In genomic region chr13:57595775-57596174, GRCh38 we compare ENCODE assay signal across 9 cellular contexts. TPM values are rescaled to one million over a fixed set of nuclear protein-coding genes. Genes with fewer than 3 reads are reported as not detected.
"Had no signal": no experiment of that assay in that cellular context is flagged by ENCODE, and none has a peak within 500 bp of the region (broad histone marks: within the 10 kb centered on the region; RNA-seq: fewer than 3 reads in every experiment).

No MANE protein-coding gene starts in this region.

- H2AFZ ChIP-seq: GM23248 had no signal

- H3K4me1 ChIP-seq: HAP-1 had no signal

- H3K27ac ChIP-seq: GM23248, HL-60 had no signal

- H3K4me3 ChIP-seq: GM23248, HAP-1 had no signal

- ATAC-seq: HCT116 had no signal

- H3K9me3 ChIP-seq: HAP-1 had no signal

- DNase-seq: GM23248, GOT3, H7, HFFc6, KG1 had no signal

- H3K36me3 ChIP-seq: HAP-1 had no signal

- H3K9ac ChIP-seq: GM23248 had no signal

RNA-seq across cellular contexts. Expression of gene PCDH17, which starts 35.8 kb away (rescaled TPM):
- total RNA-seq: GM23248 had no signal
- polyA plus RNA-seq: GM23248, IgD-negative memory B cell had no signal
